In genomic region chr10:16437540-16437894, GRCh38 we compare ENCODE assay signal across 8 cellular contexts. TPM values are rescaled to one million over a fixed set of nuclear protein-coding genes. Genes with fewer than 3 reads are reported as not detected.
DNase-seq lines count a peak whose midpoint lies in the region; ATAC-seq, FAIRE-seq and TF ChIP-seq lines count a peak whose summit lies in the region.

No MANE protein-coding gene starts in this region.

- H3K9me3 ChIP-seq in kidney (ENCODE audit: control insufficient read depth in 1 of 2, low read length in 2 of 2) (no peaks in the 10 kb centered on the region), suprapubic skin (no peaks in the 10 kb centered on the region), adrenal gland (replicated peaks in 1 of 3) (no peaks in the 10 kb centered on the region)

- H3K27me3 ChIP-seq in suprapubic skin (no peaks in the 10 kb centered on the region), adrenal gland (no peaks in the 10 kb centered on the region)

- no peak for TF ChIP-seq EP300 in suprapubic skin (IDR thresholded peaks at IDR 0.05)

- H3K9me3 Mint-ChIP-seq in activated CD4-positive, alpha-beta T cell treated with anti-CD3 and anti-CD28 coated beads for 36 hours (ENCODE audit: low read depth): no peaks in the 10 kb centered on the region
- H3K9me3 Mint-ChIP-seq in activated CD8-positive, alpha-beta T cell treated with anti-CD3 and anti-CD28 coated beads, Interleukin-2, amount 10 ng/mL, durations not matched to agents 7 days and 5 days (ENCODE audit: insufficient read depth): no peaks in the 10 kb centered on the region

- WGBS in suprapubic skin: 62% methylated on average over 5 of the region's 5 CpGs
- WGBS in adrenal gland, 4 donors: 76 to 86% (median 82%) methylated on average over 5 of the region's 5 CpGs

- no peak for TF ChIP-seq POLR2A in suprapubic skin (IDR thresholded peaks at IDR 0.05)
- TF ChIP-seq POLR2A in adrenal gland (IDR thresholded peaks at IDR 0.05): no peak

- no peak for ATAC-seq in activated CD4-positive, alpha-beta T cell treated with anti-CD3 and anti-CD28 coated beads for 36 hours
- no peak for ATAC-seq in activated CD8-positive, alpha-beta T cell treated with anti-CD3 and anti-CD28 coated beads, Interleukin-2, amount 10 ng/mL, durations not matched to agents 7 days and 5 days

- TF ChIP-seq CTCF in kidney (IDR thresholded peaks at IDR 0.05; ENCODE audit: borderline replicate concordance, extremely low read depth, insufficient read depth): no peak
- no peak for TF ChIP-seq CTCF in suprapubic skin (IDR thresholded peaks at IDR 0.05)
- TF ChIP-seq CTCF in adrenal gland (IDR thresholded peaks at IDR 0.05): no peak

- H3K4me1 ChIP-seq in kidney (ENCODE audit: control insufficient read depth in 1 of 2, insufficient read depth in 1 of 2, low read depth in 1 of 2, low read length in 2 of 2): peaks cover 2 to 13% of the 10 kb centered on the region in 2 donors
- peaks cover 43% of the 10 kb centered on the region for H3K4me1 ChIP-seq in suprapubic skin
- peaks cover 7 to 36% of the 10 kb centered on the region in 2 donors for H3K4me1 ChIP-seq in adrenal gland (replicated peaks in 1 of 2)

- peak overlapping the region in 1 of 2 donors; percentile 81 for H3K9ac ChIP-seq in kidney (ENCODE audit: low read length in 2 of 2)

- intact Hi-C loops in activated CD4-positive, alpha-beta T cell treated with anti-CD3 and anti-CD28 coated beads for 36 hours (cut with DNase I, micrococcal nuclease): loop anchor here (1.0 to 10.0 kb wide), 9 partner anchors 83 to 1480 kb away; partner anchors contain the start of genes C1QL3 (in 1 of the 2), MEIG1 (in 1 of the 2), MINDY3 (in 1 of the 2) and NMT2 (in 1 of the 2)
- intact Hi-C loops in kidney (cut with DNase I): no loop called here
- intact Hi-C loops in adrenal gland (cut with DNase I): no loop called here

- no peaks in the 10 kb centered on the region for H3K36me3 ChIP-seq in kidney (ENCODE audit: control insufficient read depth in 1 of 2, insufficient read depth in 2 of 2, low read length in 2 of 2)
- H3K36me3 ChIP-seq in suprapubic skin: no peaks in the 10 kb centered on the region
- H3K36me3 ChIP-seq in adrenal gland (replicated peaks in 1 of 2): no peaks in the 10 kb centered on the region

- CTCF ChIA-PET in activated CD4-positive, alpha-beta T cell treated with anti-CD3 and anti-CD28 coated beads for 36 hours (lab: Charles Lee): interaction anchor here (0.9 kb wide), 2 partner anchors 83 to 576 kb away, joined by 3 to 6 read pairs; no protein-coding TSS in a partner anchor
- CTCF ChIA-PET in activated CD8-positive, alpha-beta T cell treated with anti-CD3 and anti-CD28 coated beads, Interleukin-2, amount 10 ng/mL, durations not matched to agents 7 days and 5 days (lab: Charles Lee): interaction anchor here (1.3 to 1.5 kb wide), 2 partner anchors 374 to 535 kb away, joined by 4 to 6 read pairs; no protein-coding TSS in a partner anchor

- no peaks in the 10 kb centered on the region for H3K27me3 Mint-ChIP-seq in activated CD4-positive, alpha-beta T cell treated with anti-CD3 and anti-CD28 coated beads for 36 hours
- H3K27me3 Mint-ChIP-seq in activated CD8-positive, alpha-beta T cell treated with anti-CD3 and anti-CD28 coated beads, Interleukin-2, amount 10 ng/mL, durations not matched to agents 7 days and 5 days (ENCODE audit: low read depth): peaks cover 7% of the 10 kb centered on the region

- H3K4me3 ChIP-seq in kidney (ENCODE audit: low read length in 2 of 2): peak overlapping the region; percentile 81 to 83
- H3K4me3 ChIP-seq in suprapubic skin: peak overlapping the region; percentile 72
- peak overlapping the region in 1 of 4 donors; percentile 60 for H3K4me3 ChIP-seq in adrenal gland

- H3K36me3 Mint-ChIP-seq in activated CD4-positive, alpha-beta T cell treated with anti-CD3 and anti-CD28 coated beads for 36 hours (ENCODE audit: low read depth): peaks cover 42% of the 10 kb centered on the region
- H3K36me3 Mint-ChIP-seq in activated CD8-positive, alpha-beta T cell treated with anti-CD3 and anti-CD28 coated beads, Interleukin-2, amount 10 ng/mL, durations not matched to agents 7 days and 5 days (ENCODE audit: low read depth): peaks cover 35% of the 10 kb centered on the region

- H3K4me1 Mint-ChIP-seq in activated CD4-positive, alpha-beta T cell treated with anti-CD3 and anti-CD28 coated beads for 36 hours: peaks cover 39% of the 10 kb centered on the region
- peaks cover 44% of the 10 kb centered on the region for H3K4me1 Mint-ChIP-seq in activated CD8-positive, alpha-beta T cell treated with anti-CD3 and anti-CD28 coated beads, Interleukin-2, amount 10 ng/mL, durations not matched to agents 7 days and 5 days (ENCODE audit: low read depth)

- FAIRE-seq in kidney (lab: Jason Lieb, UNC): no peak

- POLR2A ChIA-PET in activated CD4-positive, alpha-beta T cell treated with anti-CD3 and anti-CD28 coated beads for 36 hours (lab: Charles Lee): interaction anchor here (0.6 kb wide), 1 partner anchor 168 kb away, joined by 10 read pairs; no protein-coding TSS in a partner anchor
- POLR2A ChIA-PET in activated CD8-positive, alpha-beta T cell treated with anti-CD3 and anti-CD28 coated beads, Interleukin-2, amount 10 ng/mL, durations not matched to agents 7 days and 5 days (lab: Charles Lee): interaction anchor here (0.6 to 1.6 kb wide), 6 partner anchors 28 to 792 kb away, joined by 3 to 9 read pairs (median 3); partner anchors contain the start of genes MINDY3 and RSU1

- peak overlapping the region; percentile 89 for H3K4me3 Mint-ChIP-seq in activated CD4-positive, alpha-beta T cell treated with anti-CD3 and anti-CD28 coated beads for 36 hours
- H3K4me3 Mint-ChIP-seq in activated CD8-positive, alpha-beta T cell treated with anti-CD3 and anti-CD28 coated beads, Interleukin-2, amount 10 ng/mL, durations not matched to agents 7 days and 5 days: peak overlapping the region; percentile 90

- peak overlapping the region; percentile 92 for H3K27ac Mint-ChIP-seq in activated CD4-positive, alpha-beta T cell treated with anti-CD3 and anti-CD28 coated beads for 36 hours
- peak overlapping the region; percentile 94 for H3K27ac Mint-ChIP-seq in activated CD8-positive, alpha-beta T cell treated with anti-CD3 and anti-CD28 coated beads, Interleukin-2, amount 10 ng/mL, durations not matched to agents 7 days and 5 days

- H3K27ac ChIP-seq in kidney (ENCODE audit: low read depth in 2 of 2, low read length in 2 of 2) (peak overlapping the region in 1 of 2 donors; percentile 74), suprapubic skin (peak overlapping the region; percentile 90), adrenal gland (no peak overlapping the region)

- no peak for DNase-seq in activated CD4-positive, alpha-beta T cell treated with anti-CD3 and anti-CD28 coated beads for 36 hours
- no peak for DNase-seq in activated CD4-positive, alpha-beta T cell treated with anti-CD3 and anti-CD28 coated beads, Interleukin-2, amount 50 U/mL, for 4 hours
- DNase-seq in activated CD8-positive, alpha-beta T cell treated with anti-CD3 and anti-CD28 coated beads, Interleukin-2, amount 10 ng/mL, durations not matched to agents 7 days and 5 days: no peak
- DNase-seq in kidney (no peak), suprapubic skin (ENCODE audit: low spot score in 2 of 2) (no peak), glomerular visceral epithelial cell (ENCODE audit: extremely low spot score) (no peak), adrenal gland (no peak), HuH-7.5 (ENCODE audit: low spot score) (no peak)

RNA-seq across cellular contexts. Expression of gene PTER, which starts 0.7 kb away (rescaled TPM):
- total RNA-seq in activated CD4-positive, alpha-beta T cell treated with anti-CD3 and anti-CD28 coated beads for 36 hours: 10 to 100 TPM; 33.1 to 34.5 TPM
- 10 to 100 TPM; 12.8 to 14.1 TPM for total RNA-seq in activated CD8-positive, alpha-beta T cell treated with anti-CD3 and anti-CD28 coated beads, Interleukin-2, amount 10 ng/mL, durations not matched to agents 7 days and 5 days
- 22.2 TPM for total RNA-seq in kidney
- 16.2 TPM for polyA plus RNA-seq in kidney (ENCODE audit: insufficient read depth, low read depth, low replicate concordance)
- total RNA-seq in suprapubic skin: 10 to 100 TPM in 3 of 4 donors, 1 to 10 TPM in 1; 8.9 to 17.1 (median 14.5) TPM
- 10 to 100 TPM in 6 of 8 donors, 1 to 10 TPM in 2; 7.4 to 26.9 (median 18.1) TPM for total RNA-seq in adrenal gland
- 10 to 100 TPM in 1 of 3 donors, 1 to 10 TPM in 2; 2.1 to 19.8 (median 2.2) TPM for polyA plus RNA-seq in adrenal gland

Comparison
In these comparisons a context has a peak if more than half of its experiments do, and no peak if none do; other contexts are left out.
1. intact Hi-C loops: an anchor here in activated CD4-positive, alpha-beta T cell treated with anti-CD3 and anti-CD28 coated beads for 36 hours (1.0 to 10.0 kb wide); none called in kidney and adrenal gland.